In genomic region chr3:161323926-161324621, GRCh38 we compare ENCODE assay signal across 17 cellular contexts. TPM values are rescaled to one million over a fixed set of nuclear protein-coding genes. Genes with fewer than 3 reads are reported as not detected.
DNase-seq lines count a peak whose midpoint lies in the region; ATAC-seq, FAIRE-seq and TF ChIP-seq lines count a peak whose summit lies in the region.
"Had no signal": no experiment of that assay in that cellular context is flagged by ENCODE, and none has a peak within 500 bp of the region (broad histone marks: within the 10 kb centered on the region; RNA-seq: fewer than 3 reads in every experiment).

No MANE protein-coding gene starts in this region.

- H3K4me3 Mint-ChIP-seq in progenitor cell of endocrine pancreas (ENCODE audit: low read depth): no peak overlapping the region
- H3K4me3 Mint-ChIP-seq: H9 had no signal

- CTCF ChIA-PET in PC-3 (lab: Charles Lee): interaction anchor here (0.6 kb wide), 1 partner anchor 53 kb away, joined by 3 read pairs; no protein-coding TSS in a partner anchor

- H3K27ac Mint-ChIP-seq in progenitor cell of endocrine pancreas: peak overlapping the region; percentile 0
- H3K27ac Mint-ChIP-seq: H9 had no signal

- H3K9ac ChIP-seq in PC-3 (ENCODE audit: low read length): peak overlapping the region; percentile 63
- H3K9ac ChIP-seq: BLaER1 had no signal

- H3K79me2 ChIP-seq in PC-3 (ENCODE audit: low read length): no peaks in the 10 kb centered on the region

- DNase-seq in DMS53 (lab: John Stamatoyannopoulos, UW) (peak; percentile 45), PC-3 (peak; percentile 78), progenitor cell of endocrine pancreas (ENCODE audit: low spot score, unreplicated experiment) (no peak), NCI-H187 treated with DMSO at 0.1 percent for 48 hours (lab: John Stamatoyannopoulos, UW) (no peak), head of caudate nucleus (no peak)
- DNase-seq: AML-193, GF-D8, GOT3, H9, IMR-90, Kasumi-1, KBM-7 had no signal

- peak; percentile 81 for ATAC-seq in PC-3
- ATAC-seq in HG03521 (IDR thresholded peaks at IDR 0.05; ENCODE audit: unreplicated experiment): no peak
- no peak for ATAC-seq in HG02981 (IDR thresholded peaks at IDR 0.05; ENCODE audit: unreplicated experiment)

- TF ChIP-seq CTCF in PC-3 (conservative IDR thresholded peaks at IDR 0.05; ENCODE audit: low read depth, low read length) (no peak), progenitor cell of endocrine pancreas (IDR thresholded peaks at IDR 0.05; ENCODE audit: unreplicated experiment) (no peak)

- peaks cover 19% of the 10 kb centered on the region for H3K9me3 Mint-ChIP-seq in progenitor cell of endocrine pancreas (ENCODE audit: low read depth)
- H3K9me3 Mint-ChIP-seq: H9 had no signal

- no TSS peak for BruUV-seq in PC-3 (replicated peaks; lab: Mats Ljungman, UMichigan)

- no peak overlapping the region for H2AFZ ChIP-seq in PC-3 (ENCODE audit: low read length)

- peak overlapping the region; percentile 1; the same call in 1 of the 2 replicates for H3K4me3 ChIP-seq in PC-3 (ENCODE audit: low read length)
- H3K4me3 ChIP-seq: BLaER1 had no signal

- H3K9me2 ChIP-seq in PC-3 (replicated peaks; ENCODE audit: low read length): no peaks in the 10 kb centered on the region

- POLR2A ChIA-PET in PC-3 (lab: Charles Lee; ENCODE audit: unreplicated experiment): interaction anchor here (0.7 kb wide), 1 partner anchor 42 kb away, joined by 6 read pairs; no protein-coding TSS in a partner anchor

- H3K36me3 ChIP-seq in PC-3 (ENCODE audit: low read depth, low read length): no peaks in the 10 kb centered on the region
- H3K36me3 ChIP-seq: BLaER1 had no signal

- peak overlapping the region; percentile 91 for H3K27ac ChIP-seq in PC-3 (ENCODE audit: low read length)
- H3K27ac ChIP-seq: BLaER1, HL-60 had no signal

- intact Hi-C loops in PC-3 (cut with micrococcal nuclease) (loop anchor here (1.0 to 5.0 kb wide), 4 partner anchors 9 to 85 kb away; no protein-coding TSS in a partner anchor), head of caudate nucleus (cut with DNase I) (no loop called here)

- H3K4me2 ChIP-seq in PC-3 (ENCODE audit: low read length): peak overlapping the region; percentile 61
- H3K4me2 ChIP-seq: BLaER1 had no signal

- no peaks in the 10 kb centered on the region for H3K27me3 Mint-ChIP-seq in progenitor cell of endocrine pancreas

- H3F3A ChIP-seq in PC-3 (ENCODE audit: low read length, unreplicated experiment): no peaks in the 10 kb centered on the region

- peak; percentile 84 for FAIRE-seq in endometrium (lab: Jason Lieb, UNC)

- H3K9me3 ChIP-seq in PC-3 (ENCODE audit: low read length): no peaks in the 10 kb centered on the region

- peaks cover 10% of the 10 kb centered on the region for H3K4me1 Mint-ChIP-seq in progenitor cell of endocrine pancreas (ENCODE audit: low read depth)
- H3K4me1 Mint-ChIP-seq: H9 had no signal

- peaks cover 32% of the 10 kb centered on the region for H3K4me1 ChIP-seq in PC-3 (ENCODE audit: insufficient read depth, low read length)
- H3K4me1 ChIP-seq: BLaER1 had no signal

- no peaks in the 10 kb centered on the region for H3K27me3 ChIP-seq in PC-3 (ENCODE audit: low read length)
- H3K27me3 ChIP-seq: BLaER1 had no signal

- H4K20me1 ChIP-seq in PC-3 (ENCODE audit: low read length): no peaks in the 10 kb centered on the region
- H4K20me1 ChIP-seq: BLaER1 had no signal

- no peaks in the 10 kb centered on the region for H3K36me3 Mint-ChIP-seq in progenitor cell of endocrine pancreas (ENCODE audit: insufficient read depth)

RNA-seq across cellular contexts. Expression of gene SPTSSB, which starts 47.2 kb away (rescaled TPM):
- 78.0 and 144 TPM in 2 replicates for total RNA-seq in PC-3 (2014; rRNA removed)
- total RNA-seq in progenitor cell of endocrine pancreas: 28.0 and 30.1 TPM in 2 replicates
- total RNA-seq: IMR-90 had no signal

Comparison
In these comparisons a context has a peak if more than half of its experiments do, and no peak if none do; other contexts are left out.
1. DNase-seq: peak in DMS53 (single experiment) and PC-3 (single experiment); none in progenitor cell of endocrine pancreas (single experiment), NCI-H187 treated with DMSO at 0.1 percent for 48 hours (single experiment) and head of caudate nucleus (0 of 42).